ENCODE assay signal across 15 cellular contexts in genomic region chr1:212600071-212600915, GRCh38.
"Had no signal": no experiment of that assay in that cellular context is flagged by ENCODE, and none has a peak within 500 bp of the region (broad histone marks: within the 10 kb centered on the region; RNA-seq: fewer than 3 reads in every experiment).

No MANE protein-coding gene starts in this region.

- H3K27me3 ChIP-seq: thyroid gland, uterus had no signal

- H3K27ac Mint-ChIP-seq: activated naive CD4-positive, alpha-beta T cell treated with anti-CD3 and anti-CD28 coated beads, Interleukin-2, amount 10 ng/mL, durations not matched to agents 7 days and 5 days; stimulated activated memory B cell treated with anti-CD40 and anti-IgM and Interleukin-4, amounts not matched to agents 10 μg/mL and 1 μg/mL and 100 μg/mL, for 72 hours; WTC11 had no signal

- DNase-seq: activated CD4-positive, alpha-beta T cell treated with anti-CD3 and anti-CD28 coated beads for 4 hours; activated CD8-positive, alpha-beta memory T cell treated with anti-CD3 and anti-CD28 coated beads for 24 hours; activated naive CD4-positive, alpha-beta T cell treated with anti-CD3 and anti-CD28 coated beads, Interleukin-2, amount 10 ng/mL, durations not matched to agents 7 days and 5 days; activated T-cell treated with anti-CD3 and anti-CD28 coated beads for 4 hours; adrenal gland; naive B cell; posterior cingulate gyrus; retina; thyroid gland; uterus had no signal

- H3K4me1 ChIP-seq: uterus had no signal

- H3K4me3 Mint-ChIP-seq: activated naive CD4-positive, alpha-beta T cell treated with anti-CD3 and anti-CD28 coated beads, Interleukin-2, amount 10 ng/mL, durations not matched to agents 7 days and 5 days; naive B cell; stimulated activated memory B cell treated with anti-CD40 and anti-IgM and Interleukin-4, amounts not matched to agents 10 μg/mL and 1 μg/mL and 100 μg/mL, for 72 hours; WTC11 had no signal

- H3K27ac ChIP-seq: adrenal gland, cardiac muscle cell, neutrophil, thyroid gland, uterus had no signal

- H3K4me3 ChIP-seq: adrenal gland, cardiac muscle cell, thyroid gland, uterus had no signal

- H3K36me3 ChIP-seq: adrenal gland, cardiac muscle cell, neutrophil, thyroid gland, uterus had no signal

- H3K36me3 Mint-ChIP-seq: activated naive CD4-positive, alpha-beta T cell treated with anti-CD3 and anti-CD28 coated beads, Interleukin-2, amount 10 ng/mL, durations not matched to agents 7 days and 5 days; naive B cell; stimulated activated memory B cell treated with anti-CD40 and anti-IgM and Interleukin-4, amounts not matched to agents 10 μg/mL and 1 μg/mL and 100 μg/mL, for 72 hours; WTC11 had no signal

- H3K9me3 ChIP-seq: adrenal gland, neutrophil, thyroid gland, uterus had no signal

- ATAC-seq: left lobe of liver; stimulated activated memory B cell treated with anti-CD40 and anti-IgM and Interleukin-4, amounts not matched to agents 10 μg/mL and 1 μg/mL and 100 μg/mL, for 72 hours; WTC11 had no signal

- H3K9me3 Mint-ChIP-seq: activated naive CD4-positive, alpha-beta T cell treated with anti-CD3 and anti-CD28 coated beads, Interleukin-2, amount 10 ng/mL, durations not matched to agents 7 days and 5 days; naive B cell; stimulated activated memory B cell treated with anti-CD40 and anti-IgM and Interleukin-4, amounts not matched to agents 10 μg/mL and 1 μg/mL and 100 μg/mL, for 72 hours; WTC11 had no signal
